9 cellular contexts compared by ENCODE assay signal in genomic region chr2:79001285-79001684, GRCh38. TPM values are rescaled to one million over a fixed set of nuclear protein-coding genes. Genes with fewer than 3 reads are reported as not detected.
"Had no signal": no experiment of that assay in that cellular context is flagged by ENCODE, and none has a peak within 500 bp of the region (broad histone marks: within the 10 kb centered on the region; RNA-seq: fewer than 3 reads in every experiment).

No MANE protein-coding gene starts in this region.

- H3K4me3 ChIP-seq: GM12878 had no signal

- ATAC-seq: GM12878 had no signal

- FAIRE-seq: G401.6, GM12878, GM12891, GM12892, GM18507, GM19239 had no signal

- DNase-seq: GDM1, GF-D8 had no signal

RNA-seq across cellular contexts. Expression of gene REG3G, which starts 24.2 kb away (rescaled TPM):
- total RNA-seq: G401 had no signal
- polyA plus RNA-seq: GM12878 had no signal
